In genomic region chr3:31610700-31611275, GRCh38 we compare ENCODE assay signal across 8 cellular contexts.
DNase-seq lines count a peak whose midpoint lies in the region; ATAC-seq and FAIRE-seq lines count a peak whose summit lies in the region.

No MANE protein-coding gene starts in this region.

- H3K27ac Mint-ChIP-seq in activated CD4-positive, alpha-beta T cell treated with anti-CD3 and anti-CD28 coated beads, Interleukin-2, amount 10 ng/mL, durations not matched to agents 7 days and 5 days: no peak overlapping the region

- H3K9me3 Mint-ChIP-seq in activated CD4-positive, alpha-beta T cell treated with anti-CD3 and anti-CD28 coated beads, Interleukin-2, amount 10 ng/mL, durations not matched to agents 7 days and 5 days: peaks cover 26% of the 10 kb centered on the region

- ATAC-seq in GM21576 (IDR thresholded peaks at IDR 0.05; ENCODE audit: unreplicated experiment): no peak

- POLR2A ChIA-PET in activated CD4-positive, alpha-beta T cell treated with anti-CD3 and anti-CD28 coated beads, Interleukin-2, amount 10 ng/mL, durations not matched to agents 7 days and 5 days (lab: Charles Lee): no interaction called here

- in situ Hi-C loops in ACHN (cut with HindIII; ENCODE audit: low pct_ligation_motif_present, low pct_unique_long_range_greater_than_20kb, low sequenced_read_pairs): no loop called here

- H3K4me1 Mint-ChIP-seq in activated CD4-positive, alpha-beta T cell treated with anti-CD3 and anti-CD28 coated beads, Interleukin-2, amount 10 ng/mL, durations not matched to agents 7 days and 5 days: peaks cover 34% of the 10 kb centered on the region

- CTCF ChIA-PET in activated CD4-positive, alpha-beta T cell treated with anti-CD3 and anti-CD28 coated beads, Interleukin-2, amount 10 ng/mL, durations not matched to agents 7 days and 5 days (lab: Charles Lee): no interaction called here

- peaks cover 71% of the 10 kb centered on the region for H3K36me3 Mint-ChIP-seq in activated CD4-positive, alpha-beta T cell treated with anti-CD3 and anti-CD28 coated beads, Interleukin-2, amount 10 ng/mL, durations not matched to agents 7 days and 5 days (ENCODE audit: low read depth)

- peak; percentile 81 for FAIRE-seq in islet of Langerhans (lab: Jason Lieb, UNC)

- no peak overlapping the region for H3K4me3 Mint-ChIP-seq in activated CD4-positive, alpha-beta T cell treated with anti-CD3 and anti-CD28 coated beads, Interleukin-2, amount 10 ng/mL, durations not matched to agents 7 days and 5 days

- no peaks in the 10 kb centered on the region for H3K27me3 Mint-ChIP-seq in activated CD4-positive, alpha-beta T cell treated with anti-CD3 and anti-CD28 coated beads, Interleukin-2, amount 10 ng/mL, durations not matched to agents 7 days and 5 days

- peak; percentile 55 for DNase-seq in ACHN
- DNase-seq in HCEC 1CT: peak; percentile 38
- DNase-seq in amniotic stem cell (lab: John Stamatoyannopoulos, UW): peak; percentile 20
- no peak for DNase-seq in NCI-H187 (lab: John Stamatoyannopoulos, UW)
- DNase-seq in activated CD4-positive, alpha-beta T cell treated with anti-CD3 and anti-CD28 coated beads, Interleukin-2, amount 10 ng/mL, durations not matched to agents 7 days and 5 days: no peak
- no peak for DNase-seq in activated CD4-positive, alpha-beta T cell treated with anti-CD3 and anti-CD28 coated beads for 48 hours

Comparison
In these comparisons a context has a peak if more than half of its experiments do, and no peak if none do; other contexts are left out.
1. DNase-seq: peak in ACHN (single experiment), HCEC 1CT (single experiment) and amniotic stem cell (single experiment); none in NCI-H187 (0 of 2), activated CD4-positive, alpha-beta T cell treated with anti-CD3 and anti-CD28 coated beads, Interleukin-2, amount 10 ng/mL, durations not matched to agents 7 days and 5 days (single experiment) and activated CD4-positive, alpha-beta T cell treated with anti-CD3 and anti-CD28 coated beads for 48 hours (single experiment).